ENCODE assay signal across 18 cellular contexts in genomic region chr10:110762849-110763211, GRCh38.
DNase-seq lines count a peak whose midpoint lies in the region; ATAC-seq, FAIRE-seq and TF ChIP-seq lines count a peak whose summit lies in the region.
"Had no signal": no experiment of that assay in that cellular context is flagged by ENCODE, and none has a peak within 500 bp of the region (broad histone marks: within the 10 kb centered on the region; RNA-seq: fewer than 3 reads in every experiment).

No MANE protein-coding gene starts in this region.

- no peak overlapping the region for H2AK5ac ChIP-seq in IMR-90 (ENCODE audit: low read depth, low read length)

- no peak overlapping the region for H2AFZ ChIP-seq in IMR-90 (replicated peaks; ENCODE audit: low read length, poor library complexity)

- CTCF ChIA-PET in IMR-90 (lab: Yijun Ruan, JAX): interaction anchor here (1.0 kb wide), 1 partner anchor 17 kb away, joined by 4 read pairs; no protein-coding TSS in a partner anchor

- H3K9me3 ChIP-seq in IMR-90 (ENCODE audit: control insufficient read depth, insufficient read depth, low read length) (no peaks in the 10 kb centered on the region), right cardiac atrium (ENCODE audit: control insufficient read depth, low read length) (no peaks in the 10 kb centered on the region)
- H3K9me3 ChIP-seq: A549; BLaER1 treated with 17β-estradiol and CSF1 and Interleukin-3, amounts not matched to agents 10 nM and 100 nM; HAP-1 had no signal

- TF ChIP-seq POLR2A in IMR-90 (IDR thresholded peaks at IDR 0.05; ENCODE audit: low read depth, low read length): no peak

- dilution Hi-C loops in IMR-90 (cut with HindIII; ENCODE audit: low sequenced_read_pairs, unreplicated experiment): no loop called here

- H3K27me3 ChIP-seq in IMR-90 (ENCODE audit: control insufficient read depth, insufficient read depth, low read length) (no peaks in the 10 kb centered on the region; the same call in none of the 2 replicates), right cardiac atrium (ENCODE audit: control insufficient read depth, insufficient read depth) (no peaks in the 10 kb centered on the region)
- H3K27me3 ChIP-seq: BLaER1 treated with 17β-estradiol and CSF1 and Interleukin-3, amounts not matched to agents 10 nM and 100 nM had no signal

- FAIRE-seq in frontal cortex (lab: Jason Lieb, UNC): no peak
- FAIRE-seq: A549, D721Med, G401.6, GM18507 had no signal

- H3K4me3 ChIP-seq in IMR-90 (ENCODE audit: insufficient read depth, low read depth, low read length) (no peak overlapping the region), right cardiac atrium (ENCODE audit: low read length) (no peak overlapping the region)
- H3K4me3 ChIP-seq: A549; BLaER1 treated with 17β-estradiol and CSF1 and Interleukin-3, amounts not matched to agents 10 nM and 100 nM; HAP-1 had no signal

- no peak overlapping the region for H4K5ac ChIP-seq in IMR-90 (ENCODE audit: low read depth, low read length)

- no peaks in the 10 kb centered on the region for H4K20me1 ChIP-seq in IMR-90 (ENCODE audit: insufficient read depth, low read length)
- H4K20me1 ChIP-seq: BLaER1 treated with 17β-estradiol and CSF1 and Interleukin-3, amounts not matched to agents 10 nM and 100 nM had no signal

- intact Hi-C loops in IMR-90 (cut with micrococcal nuclease) (no loop called here), Right ventricle myocardium inferior (cut with DNase I) (no loop called here), right cardiac atrium (cut with DNase I) (no loop called here)

- H3K9ac ChIP-seq in IMR-90 (ENCODE audit: low read depth, low read length): no peak overlapping the region
- H3K9ac ChIP-seq: BLaER1 treated with 17β-estradiol and CSF1 and Interleukin-3, amounts not matched to agents 10 nM and 100 nM had no signal

- TF ChIP-seq CTCF in IMR-90 (conservative IDR thresholded peaks at IDR 0.05; ENCODE audit: low read depth, low read length): no peak

- peak overlapping the region; percentile 44 for H2AK9ac ChIP-seq in IMR-90 (replicated peaks; ENCODE audit: low read depth, low read length, poor library complexity)

- no peak for DNase-seq in IMR-90
- DNase-seq in Right ventricle myocardium inferior (ENCODE audit: missing footprints): peak; percentile 63
- DNase-seq in right cardiac atrium: peak; percentile 38 to 73 (median 67)
- peak; percentile 52 for DNase-seq in renal cortical epithelial cell (ENCODE audit: low read depth)
- no peak for DNase-seq in frontal cortex (ENCODE audit: low spot score in 2 of 2)
- no peak for DNase-seq in NK-92 treated with Interleukin-12 subunit alpha and Interleukin-12 subunit beta, amount 100 ng/mL, for 24 hours (lab: John Stamatoyannopoulos, UW)
- DNase-seq in NCI-H2081 treated with DMSO at 0.1 percent for 48 hours (lab: John Stamatoyannopoulos, UW): no peak
- DNase-seq in NCI-H1092 treated with DMSO at 0.1 percent for 48 hours (lab: John Stamatoyannopoulos, UW): no peak
- DNase-seq: CD8-positive, alpha-beta memory T cell; DMS79 treated with DMSO at 0.1 percent for 48 hours; Kasumi-1; NCI-H774 had no signal

- POLR2A ChIA-PET in IMR-90 (lab: Charles Lee; ENCODE audit: unreplicated experiment): no interaction called here

- TF ChIP-seq RAD21 in IMR-90 (IDR thresholded peaks at IDR 0.05; ENCODE audit: low read length): no peak

- H3K79me1 ChIP-seq in IMR-90 (ENCODE audit: low read depth in 1 of 2, low read length in 2 of 2): no peaks in the 10 kb centered on the region

- in situ Hi-C loops in IMR-90 (cut with MboI; ENCODE audit: low sequenced_read_pairs): no loop called here

- no peak overlapping the region for H3K23ac ChIP-seq in IMR-90 (ENCODE audit: low read depth, low read length)

- H3K4me1 ChIP-seq in IMR-90 (ENCODE audit: control insufficient read depth, insufficient read depth, low read length): peaks cover 2% of the 10 kb centered on the region; the same call in 1 of the 2 replicates
- H3K4me1 ChIP-seq in right cardiac atrium (ENCODE audit: control insufficient read depth, insufficient read depth, low read length): peaks cover 7% of the 10 kb centered on the region
- H3K4me1 ChIP-seq: BLaER1 treated with 17β-estradiol and CSF1 and Interleukin-3, amounts not matched to agents 10 nM and 100 nM; HAP-1 had no signal

- no peak overlapping the region for H2BK15ac ChIP-seq in IMR-90 (ENCODE audit: low read depth, low read length)

- H2BK120ac ChIP-seq in IMR-90 (ENCODE audit: low read depth, low read length): no peak overlapping the region

- H3K4ac ChIP-seq in IMR-90 (ENCODE audit: low read depth, low read length): no peak overlapping the region

- no peak overlapping the region for H4K8ac ChIP-seq in IMR-90 (ENCODE audit: low read depth in 2 of 2, low read length in 2 of 2)

- H3K14ac ChIP-seq in IMR-90 (replicated peaks; ENCODE audit: low read depth, low read length): no peak overlapping the region

- no peak overlapping the region for H4K91ac ChIP-seq in IMR-90 (ENCODE audit: insufficient read depth, low read depth, low read length)

- no peak overlapping the region for H3K27ac ChIP-seq in IMR-90 (ENCODE audit: insufficient read depth, low read length)
- H3K27ac ChIP-seq in right cardiac atrium (ENCODE audit: low read length): peak overlapping the region; percentile 91
- H3K27ac ChIP-seq: A549; BLaER1 treated with 17β-estradiol and CSF1 and Interleukin-3, amounts not matched to agents 10 nM and 100 nM had no signal

- ATAC-seq in IMR-90 (ENCODE audit: low read depth) (no peak), Right ventricle myocardium inferior (peak; percentile 51), right cardiac atrium (peak; percentile 65 to 68)
- ATAC-seq: A549 had no signal

- no TSS peak for BruUV-seq in IMR-90 (replicated peaks; lab: Mats Ljungman, UMichigan)

- no peak overlapping the region for H3K56ac ChIP-seq in IMR-90 (ENCODE audit: extremely low read depth, insufficient read depth, low read length)

- WGBS in IMR-90 (ENCODE audit: extremely low coverage in 2 of 2, insufficient read length in 1 of 2), 2 experiments: no CpG with 5 or more reads among the region's 5 CpGs
- 64% methylated on average over 5 of the region's 5 CpGs for WGBS in right cardiac atrium

- no peak overlapping the region for H3K4me2 ChIP-seq in IMR-90 (ENCODE audit: low read depth, low read length)
- H3K4me2 ChIP-seq: A549; BLaER1 treated with 17β-estradiol and CSF1 and Interleukin-3, amounts not matched to agents 10 nM and 100 nM had no signal

- H2BK5ac ChIP-seq in IMR-90 (ENCODE audit: low read depth, low read length, poor library complexity, severe bottlenecking): no peak overlapping the region

- no peaks in the 10 kb centered on the region for H3K36me3 ChIP-seq in IMR-90 (ENCODE audit: control insufficient read depth, insufficient read depth, low read length)
- H3K36me3 ChIP-seq: BLaER1 treated with 17β-estradiol and CSF1 and Interleukin-3, amounts not matched to agents 10 nM and 100 nM; HAP-1 had no signal

- no peaks in the 10 kb centered on the region for H3K9me1 ChIP-seq in IMR-90 (ENCODE audit: insufficient read depth, low read length)

- no peak overlapping the region for H2BK20ac ChIP-seq in IMR-90 (ENCODE audit: low read depth, low read length)

- no peak overlapping the region for H3K18ac ChIP-seq in IMR-90 (ENCODE audit: low read depth, low read length)

TF ChIP-seq in IMR-90, 13 proteins besides CTCF, POLR2A, EP300 and RAD21:
- no peak for TF ChIP-seq MAFK (IDR thresholded peaks at IDR 0.05; ENCODE audit: low read depth, low read length)
- TF ChIP-seq FOS (IDR thresholded peaks at IDR 0.05; ENCODE audit: low read depth, low read length): no peak
- no peak for TF ChIP-seq SMC3 (IDR thresholded peaks at IDR 0.05; ENCODE audit: low read depth, low read length)
- TF ChIP-seq CEBPB (IDR thresholded peaks at IDR 0.05; ENCODE audit: low read depth, low read length): no peak
- TF ChIP-seq RFX5 (IDR thresholded peaks at IDR 0.05; ENCODE audit: low read depth, low read length): no peak
- TF ChIP-seq CHD1 (IDR thresholded peaks at IDR 0.05; ENCODE audit: low read depth, low read length): no peak
- no peak for TF ChIP-seq BHLHE40 (IDR thresholded peaks at IDR 0.05; ENCODE audit: low read depth, low read length)
TF ChIP-seq in IMR-90: peak in this region for 0.

Comparison
In these comparisons a context has a peak if more than half of its experiments do, and no peak if none do; other contexts are left out.
1. DNase-seq: peak in Right ventricle myocardium inferior (single experiment), right cardiac atrium (3 of 3) and renal cortical epithelial cell (single experiment); none in IMR-90 (single experiment), frontal cortex (0 of 2), NK-92 treated with Interleukin-12 subunit alpha and Interleukin-12 subunit beta, amount 100 ng/mL, for 24 hours (single experiment), NCI-H2081 treated with DMSO at 0.1 percent for 48 hours (single experiment) and NCI-H1092 treated with DMSO at 0.1 percent for 48 hours (single experiment).